ENCODE assay signal across 8 cellular contexts in genomic region chr21:45073301-45074047, GRCh38. TPM values are rescaled to one million over a fixed set of nuclear protein-coding genes. Genes with fewer than 3 reads are reported as not detected.
DNase-seq lines count a peak whose midpoint lies in the region; ATAC-seq, FAIRE-seq and TF ChIP-seq lines count a peak whose summit lies in the region.

No MANE protein-coding gene starts in this region.

- H3K27me3 ChIP-seq in AG04450 (ENCODE audit: control insufficient read depth, insufficient read depth, low read length) (no peaks in the 10 kb centered on the region), WERI-Rb-1 (ENCODE audit: insufficient read depth, low read depth, severe bottlenecking) (no peaks in the 10 kb centered on the region), neutrophil (peaks cover 51% of the 10 kb centered on the region)

- POLR2A ChIA-PET in AG04450 (lab: Yijun Ruan, JAX): interaction anchor here (0.6 to 1.4 kb wide), 4 partner anchors 23 to 190 kb away, joined by 4 to 8 read pairs (median 6); no protein-coding TSS in a partner anchor

- no peak overlapping the region for H3K27ac ChIP-seq in AG04450 (ENCODE audit: low read depth, low read length)
- H3K27ac ChIP-seq in WERI-Rb-1: peak overlapping the region; percentile 85
- no peak overlapping the region for H3K27ac ChIP-seq in neutrophil

- DNase-seq in AG04450 (ENCODE audit: low read depth, low spot score): no peak
- DNase-seq in HCEC 1CT: peak; percentile 9
- peak; percentile 55 for DNase-seq in WERI-Rb-1
- DNase-seq in frontal cortex (ENCODE audit: low spot score in 2 of 2): peak; percentile 34 to 49
- no peak for DNase-seq in KG1 (lab: John Stamatoyannopoulos, UW)
- no peak for DNase-seq in activated CD4-positive, CD25-positive, alpha-beta regulatory T cell treated with anti-CD3 and anti-CD28 coated beads, Interleukin-2, amount 50 U/mL, for 72 hours

- no peak for FAIRE-seq in frontal cortex (lab: Jason Lieb, UNC)

- TF ChIP-seq CTCF in AG04450 (IDR thresholded peaks at IDR 0.05; ENCODE audit: low read depth, low read length) (no peak), WERI-Rb-1 (IDR thresholded peaks at IDR 0.05; ENCODE audit: low read depth, low read length) (no peak), neutrophil (IDR thresholded peaks at IDR 0.05) (no peak)

- H3K9me3 ChIP-seq in AG04450 (ENCODE audit: control insufficient read depth, insufficient read depth, low read length): peaks cover 3% of the 10 kb centered on the region; the same call in 1 of the 2 replicates
- no peaks in the 10 kb centered on the region for H3K9me3 ChIP-seq in WERI-Rb-1 (ENCODE audit: severe bottlenecking)
- H3K9me3 ChIP-seq in neutrophil: no peaks in the 10 kb centered on the region

- peaks cover 14 to 17% of the 10 kb centered on the region in 2 experiments for H3K4me1 ChIP-seq in neutrophil (ENCODE audit: control insufficient read depth in 1 of 2, insufficient read depth in 1 of 2, low read depth in 1 of 2, low read length in 1 of 2)

- ATAC-seq in GM18867 (IDR thresholded peaks at IDR 0.05; ENCODE audit: unreplicated experiment): no peak

- CTCF ChIA-PET in AG04450 (lab: Charles Lee): interaction anchor here (1.0 to 1.1 kb wide), 2 partner anchors 63 to 124 kb away, joined by 3 to 4 read pairs; no protein-coding TSS in a partner anchor

- H3K36me3 ChIP-seq in WERI-Rb-1 (no peaks in the 10 kb centered on the region), neutrophil (no peaks in the 10 kb centered on the region)

- H3K4me3 ChIP-seq in AG04450 (ENCODE audit: low read depth, low read length): peak overlapping the region; percentile 83
- H3K4me3 ChIP-seq in WERI-Rb-1 (ENCODE audit: low read depth, low read length): peak overlapping the region; percentile 59
- H3K4me3 ChIP-seq in neutrophil (ENCODE audit: low read depth in 1 of 2, low read length in 1 of 2): peak overlapping the region; percentile 69 to 86

RNA-seq across cellular contexts. Expression of gene ADARB1, which starts 0.9 kb away (rescaled TPM):
- 25.3 and 27.9 TPM in 2 replicates for polyA plus RNA-seq in AG04450 (2011; rRNA removed)
- polyA minus RNA-seq in AG04450 (2011; rRNA and poly(A)+ RNA removed): 46.2 and 48.1 TPM in 2 replicates
- 19.2 TPM for total RNA-seq in frontal cortex

Comparison
In these comparisons a context has a peak if more than half of its experiments do, and no peak if none do; other contexts are left out.
1. DNase-seq: peak in HCEC 1CT (single experiment), WERI-Rb-1 (single experiment) and frontal cortex (2 of 2); none in AG04450 (single experiment), KG1 (single experiment) and activated CD4-positive, CD25-positive, alpha-beta regulatory T cell treated with anti-CD3 and anti-CD28 coated beads, Interleukin-2, amount 50 U/mL, for 72 hours (single experiment).
2. Peak in every context shown above with its lines, with median percentiles within 50 percentile points of each other: H3K4me3 ChIP-seq.